Comparison of ENCODE assay signal across 9 cellular contexts in the genomic region with DNA sequence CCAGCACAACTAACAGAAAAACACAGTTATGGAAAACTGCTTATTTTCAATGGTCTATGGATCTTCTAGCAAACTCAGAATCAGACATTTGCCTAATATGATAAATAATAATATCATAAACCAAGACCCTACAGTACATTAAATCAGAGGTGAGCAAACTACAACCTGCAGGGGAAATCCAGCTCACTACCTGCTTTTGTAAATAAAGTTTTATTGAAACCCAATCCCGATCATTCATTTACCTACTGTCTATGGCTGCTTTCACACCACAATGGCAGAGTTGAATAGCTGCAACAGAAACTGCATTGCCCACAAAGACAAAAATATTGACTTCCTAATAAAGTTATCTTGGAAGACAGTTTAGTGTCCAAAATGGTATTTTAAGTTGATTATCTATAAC.
"Had no signal": no experiment of that assay in that cellular context is flagged by ENCODE, and none has a peak within 500 bp of the region (broad histone marks: within the 10 kb centered on the region; RNA-seq: fewer than 3 reads in every experiment).

No MANE protein-coding gene starts in this region.

- H3K9ac ChIP-seq: GM23248 had no signal

- FAIRE-seq: HepG2 had no signal

- H3K9me3 ChIP-seq: HAP-1 had no signal

- H2AFZ ChIP-seq: GM23248 had no signal

- DNase-seq: GM23248, GOT3, H7, HFFc6, KG1 had no signal

- H3K36me3 ChIP-seq: HAP-1 had no signal

- H3K4me3 ChIP-seq: GM23248, HAP-1 had no signal

- ATAC-seq: HCT116, HepG2 had no signal

- H3K27ac ChIP-seq: GM23248, HL-60 had no signal
